Comparison of ENCODE assay signal across 19 cellular contexts in genomic region chr5:157358871-157359270, GRCh38.
"Had no signal": no experiment of that assay in that cellular context is flagged by ENCODE, and none has a peak within 500 bp of the region (broad histone marks: within the 10 kb centered on the region; RNA-seq: fewer than 3 reads in every experiment).

No MANE protein-coding gene starts in this region.

- H3K27ac ChIP-seq: ascending aorta, epithelial cell of prostate, heart right ventricle, neutrophil, SJSA1, tibial artery, uterus had no signal

- H3K9me3 Mint-ChIP-seq: activated CD8-positive, alpha-beta T cell treated with anti-CD3 and anti-CD28 coated beads for 36 hours; activated T-helper 2 cell treated with anti-CD3 and anti-CD28 coated beads, Interferon-gamma antibody, Interleukin-2, Interleukin-4, amounts not matched to agents 10 μg/mL and 5 μg/mL and 100 μg/mL, durations not matched to agents 14 hours and 24 hours and 36 hours; mesothelial cell of epicardium; T-helper 2 cell treated with Interferon-gamma antibody and Interleukin-4, amounts not matched to agents 5 μg/mL and 100 μg/mL, for 36 hours had no signal

- H3K9me3 ChIP-seq: ascending aorta, heart right ventricle, neutrophil, SJSA1, tibial artery, uterus had no signal

- H3K27me3 ChIP-seq: ascending aorta, heart right ventricle, neutrophil, SJSA1, tibial artery, uterus had no signal

- H3K36me3 ChIP-seq: SJSA1, tibial artery, uterus had no signal

- DNase-seq: activated CD4-positive, CD25-positive, alpha-beta regulatory T cell treated with anti-CD3 and anti-CD28 coated beads, Interleukin-2, amount 50 U/mL, for 72 hours; activated CD8-positive, alpha-beta T cell treated with anti-CD3 and anti-CD28 coated beads for 36 hours; heart right ventricle; left colon; posterior cingulate gyrus; retina; stimulated activated CD4-positive, alpha-beta T cell treated with anti-CD3 and anti-CD28 coated beads, Interleukin-2, amount 100 ng/mL, for 48 hours; stimulated activated naive CD4-positive, alpha-beta T cell; SW 1271; tibial artery; uterus had no signal

- H3K27me3 Mint-ChIP-seq: activated CD8-positive, alpha-beta T cell treated with anti-CD3 and anti-CD28 coated beads for 36 hours had no signal

- ATAC-seq: activated CD8-positive, alpha-beta T cell treated with anti-CD3 and anti-CD28 coated beads for 36 hours; heart right ventricle; left colon had no signal

- H3K4me1 Mint-ChIP-seq: mesothelial cell of epicardium had no signal

- H3K27ac Mint-ChIP-seq: mesothelial cell of epicardium; T-helper 2 cell treated with Interferon-gamma antibody and Interleukin-4, amounts not matched to agents 5 μg/mL and 100 μg/mL, for 36 hours had no signal

- H3K4me1 ChIP-seq: ascending aorta, tibial artery, uterus had no signal

- H3K4me3 Mint-ChIP-seq: activated CD8-positive, alpha-beta T cell treated with anti-CD3 and anti-CD28 coated beads for 36 hours; mesothelial cell of epicardium; T-helper 2 cell treated with Interferon-gamma antibody and Interleukin-4, amounts not matched to agents 5 μg/mL and 100 μg/mL, for 36 hours had no signal

- H3K4me3 ChIP-seq: ascending aorta, heart right ventricle, lung, SJSA1, tibial artery, uterus had no signal
